7 cellular contexts compared by ENCODE assay signal in the genomic region with DNA sequence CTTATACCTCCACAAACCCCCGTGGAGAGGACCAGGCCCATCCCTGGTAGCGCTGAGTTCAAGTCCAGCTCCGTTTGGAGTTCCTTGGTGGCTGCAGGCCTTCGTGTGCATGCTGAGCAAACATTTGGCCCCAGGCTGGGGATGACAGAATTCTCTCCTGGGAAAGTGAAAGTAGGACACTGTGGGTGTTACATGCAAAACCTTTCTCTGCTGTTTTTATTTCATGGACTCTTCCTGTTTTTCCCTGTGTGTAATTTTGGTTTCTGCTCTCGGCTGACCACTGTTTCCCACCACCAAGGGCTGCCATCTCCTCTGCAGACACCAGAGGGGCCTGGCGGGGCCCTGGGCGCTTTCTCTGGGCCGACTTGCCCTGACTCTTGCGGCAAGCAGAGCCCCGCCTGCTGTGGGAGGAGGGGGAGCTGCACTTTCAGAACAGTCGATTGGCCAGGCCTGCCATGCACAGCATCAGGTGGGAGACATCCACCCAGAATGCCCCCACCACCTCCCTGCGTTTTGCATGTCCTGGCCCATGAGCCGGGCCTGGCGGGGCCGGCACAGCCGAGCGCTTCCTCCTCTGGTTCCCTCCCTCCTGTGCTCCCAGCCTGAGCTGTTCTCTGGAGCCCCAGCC.
DNase-seq lines count a peak whose midpoint lies in the region; ATAC-seq and TF ChIP-seq lines count a peak whose summit lies in the region.

No MANE protein-coding gene starts in this region.

- H3K36me3 Mint-ChIP-seq in glutamatergic neuron (ENCODE audit: unreplicated experiment), result no peaks in the 10 kb centered on the region

- TF ChIP-seq POLR2A in GM18951 (IDR thresholded peaks at IDR 0.05; ENCODE audit: extremely low read depth, insufficient read depth, insufficient read length), result peak; percentile 41

- H3K27ac ChIP-seq in effector memory CD4-positive, alpha-beta T cell (ENCODE audit: insufficient read depth, low read length, poor library complexity, severe bottlenecking), result peak overlapping the region; percentile 33
- H3K27ac ChIP-seq in stomach smooth muscle (ENCODE audit: low read length), result peak overlapping the region; percentile 58

- peaks cover 3% of the 10 kb centered on the region for H3K4me1 Mint-ChIP-seq in glutamatergic neuron (ENCODE audit: low read depth, unreplicated experiment)

- ATAC-seq in HG02973 (IDR thresholded peaks at IDR 0.05; ENCODE audit: unreplicated experiment) (peak; percentile 53), mucosa of descending colon (peak; percentile 80)

- intact Hi-C loops in mucosa of descending colon (cut with DNase I, micrococcal nuclease), result loop anchor here in 1 of 2 donors (10.0 kb wide), 1 partner anchor 137 kb away; no protein-coding TSS in a partner anchor

- in situ Hi-C loops in GM18951 (cut with MboI; ENCODE audit: low sequenced_read_pairs, unreplicated experiment), result no loop called here

- H3K9me3 ChIP-seq in effector memory CD4-positive, alpha-beta T cell (ENCODE audit: control insufficient read depth, low read length), result no peaks in the 10 kb centered on the region
- no peaks in the 10 kb centered on the region for H3K9me3 ChIP-seq in mucosa of descending colon
- H3K9me3 ChIP-seq in stomach smooth muscle (ENCODE audit: control insufficient read depth in 2 of 2, low read length in 2 of 2), result no peaks in the 10 kb centered on the region

- H3K9ac ChIP-seq in stomach smooth muscle (ENCODE audit: low read length in 2 of 2), result peak overlapping the region in 1 of 2 donors; percentile 66

- H3K4me3 ChIP-seq in effector memory CD4-positive, alpha-beta T cell (ENCODE audit: insufficient read depth, low read depth, low read length, poor library complexity, severe bottlenecking), result peak overlapping the region; percentile 43
- H3K4me3 ChIP-seq in mucosa of descending colon (no peak overlapping the region), stomach smooth muscle (ENCODE audit: low read length in 2 of 2) (peak overlapping the region; percentile 20 to 65)

- DNase-seq in UCSD-AML1 (lab: John Stamatoyannopoulos, UW; ENCODE audit: unreplicated experiment) (peak; percentile 30), mucosa of descending colon (peak; percentile 51 to 73 (median 64)), glutamatergic neuron (no peak)
- DNase-seq in effector memory CD4-positive, alpha-beta T cell, result peak in 1 of 3 donors; percentile 5

- H3K9me3 Mint-ChIP-seq in glutamatergic neuron (ENCODE audit: unreplicated experiment), result no peaks in the 10 kb centered on the region

- no peak overlapping the region for H3K27ac Mint-ChIP-seq in glutamatergic neuron (ENCODE audit: unreplicated experiment)

- TF ChIP-seq CTCF in mucosa of descending colon (IDR thresholded peaks at IDR 0.05) (no peak), glutamatergic neuron (IDR thresholded peaks at IDR 0.05; ENCODE audit: partially characterized antibody, unreplicated experiment) (no peak)

- H3K4me1 ChIP-seq in effector memory CD4-positive, alpha-beta T cell (ENCODE audit: control insufficient read depth, insufficient read depth, low read length, poor library complexity, severe bottlenecking), result no peaks in the 10 kb centered on the region
- H3K4me1 ChIP-seq in mucosa of descending colon (ENCODE audit: low read depth) (peaks cover 5% of the 10 kb centered on the region), stomach smooth muscle (ENCODE audit: control insufficient read depth, insufficient read depth, low read length) (peaks cover 17% of the 10 kb centered on the region)

- H3K27me3 ChIP-seq in effector memory CD4-positive, alpha-beta T cell (replicated peaks; ENCODE audit: control insufficient read depth, insufficient read depth, low read length, poor library complexity, severe bottlenecking), result no peaks in the 10 kb centered on the region
- no peaks in the 10 kb centered on the region for H3K27me3 ChIP-seq in stomach smooth muscle (ENCODE audit: control insufficient read depth in 1 of 2, insufficient read depth in 2 of 2, low read length in 2 of 2)

- peaks cover 1% of the 10 kb centered on the region for H3K27me3 Mint-ChIP-seq in glutamatergic neuron (ENCODE audit: unreplicated experiment)

- no peaks in the 10 kb centered on the region for H3K36me3 ChIP-seq in effector memory CD4-positive, alpha-beta T cell (ENCODE audit: control insufficient read depth, insufficient read depth, low read length)
- no peaks in the 10 kb centered on the region for H3K36me3 ChIP-seq in mucosa of descending colon (ENCODE audit: low read depth)
- H3K36me3 ChIP-seq in stomach smooth muscle (ENCODE audit: control insufficient read depth in 2 of 2, insufficient read depth in 2 of 2, low read length in 2 of 2), result no peaks in the 10 kb centered on the region

- no peak overlapping the region for H3K4me3 Mint-ChIP-seq in glutamatergic neuron (ENCODE audit: unreplicated experiment)
